Comparison of ENCODE assay signal across 10 cellular contexts in the genomic region with DNA sequence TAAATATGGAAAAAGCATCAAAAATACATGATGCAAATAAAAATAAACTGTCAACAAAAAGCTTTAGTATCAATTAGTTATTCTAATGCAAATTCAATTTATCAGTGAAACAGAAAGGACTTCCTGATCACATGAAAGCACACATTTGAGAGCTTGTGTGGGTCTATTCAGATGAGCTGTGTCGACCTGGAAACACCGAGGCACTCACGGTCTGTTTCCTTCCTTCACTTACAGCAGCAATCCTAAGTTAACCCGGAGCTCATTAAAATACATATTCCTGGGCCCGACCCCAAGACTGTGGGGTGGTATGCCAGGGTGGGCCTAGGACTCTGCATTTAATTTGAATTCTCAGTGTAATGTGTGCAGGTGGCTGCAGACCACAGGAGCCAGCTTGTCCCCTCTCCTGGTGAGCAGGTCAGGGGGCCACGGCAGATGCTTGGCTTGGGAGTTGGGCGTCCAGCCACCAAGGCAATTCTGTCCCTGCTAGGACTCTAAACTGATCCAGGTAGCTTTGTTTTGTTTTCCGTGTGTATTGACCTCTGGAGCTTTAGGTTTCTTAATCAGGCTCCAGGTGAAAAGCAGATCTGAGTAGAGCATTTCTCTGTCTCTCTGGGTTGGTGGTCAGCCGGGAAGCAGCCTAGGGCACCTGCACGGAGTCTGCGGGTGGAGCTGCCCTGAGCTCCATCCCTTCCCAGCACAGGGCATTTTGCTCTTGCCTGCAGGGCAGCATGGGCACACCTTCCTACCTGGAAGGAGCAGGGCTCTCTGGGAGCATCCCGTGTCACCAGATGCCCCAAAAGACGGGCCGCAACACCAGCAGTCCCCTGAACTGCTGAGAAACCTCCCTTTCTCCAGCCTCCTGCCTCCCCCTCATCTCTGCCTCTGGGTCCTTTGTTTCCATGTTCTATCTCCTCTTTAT. TPM values are rescaled to one million over a fixed set of nuclear protein-coding genes. Genes with fewer than 3 reads are reported as not detected.
DNase-seq lines count a peak whose midpoint lies in the region; ATAC-seq and TF ChIP-seq lines count a peak whose summit lies in the region.
"Had no signal": no experiment of that assay in that cellular context is flagged by ENCODE, and none has a peak within 500 bp of the region (broad histone marks: within the 10 kb centered on the region; RNA-seq: fewer than 3 reads in every experiment).

No MANE protein-coding gene starts in this region.

- peaks cover 10% of the 10 kb centered on the region; the same call in 1 of the 2 replicates for H4K20me1 ChIP-seq in DOHH2 (ENCODE audit: control insufficient read depth, insufficient read depth, low read depth, low read length)

- H3K4me1 ChIP-seq in DOHH2 (ENCODE audit: control insufficient read depth, low read length) (peaks cover 76% of the 10 kb centered on the region), lower lobe of right lung (peaks cover 51% of the 10 kb centered on the region), SJCRH30 (no peaks in the 10 kb centered on the region)

- peak overlapping the region; percentile 86 for H3K4me2 ChIP-seq in DOHH2 (ENCODE audit: low read length)

- peak overlapping the region; percentile 95 for H3K4me3 Mint-ChIP-seq in activated T-helper 17 cell treated with anti-CD3 and anti-CD28 coated beads, Interleukin-2, amount 50 U/mL, for 72 hours
- peak overlapping the region; percentile 54 to 84 (median 78) for H3K4me3 Mint-ChIP-seq in naive thymus-derived CD8-positive, alpha-beta T cell

- H3K27ac ChIP-seq in DOHH2 (ENCODE audit: low read depth, low read length) (peak overlapping the region; percentile 74), lower lobe of right lung (no peak overlapping the region), SJCRH30 (no peak overlapping the region)

- H3F3A ChIP-seq in DOHH2 (ENCODE audit: control insufficient read depth, insufficient read depth), result peaks cover 34% of the 10 kb centered on the region

- H3K36me3 Mint-ChIP-seq in activated T-helper 17 cell treated with anti-CD3 and anti-CD28 coated beads, Interleukin-2, amount 50 U/mL, for 72 hours (ENCODE audit: low read depth), result peaks cover 82% of the 10 kb centered on the region
- H3K36me3 Mint-ChIP-seq in naive thymus-derived CD8-positive, alpha-beta T cell, result peaks cover 0 to 40% (median 0%) of the 10 kb centered on the region in 3 donors

- H3K27me3 Mint-ChIP-seq in activated T-helper 17 cell treated with anti-CD3 and anti-CD28 coated beads, Interleukin-2, amount 50 U/mL, for 72 hours, result no peaks in the 10 kb centered on the region
- H3K27me3 Mint-ChIP-seq in naive thymus-derived CD8-positive, alpha-beta T cell, result no peaks in the 10 kb centered on the region

- H3K36me3 ChIP-seq in DOHH2 (ENCODE audit: control insufficient read depth, low read length), result peaks cover 12% of the 10 kb centered on the region
- H3K36me3 ChIP-seq in lower lobe of right lung, result no peaks in the 10 kb centered on the region
- H3K36me3 ChIP-seq in SJCRH30, result no peaks in the 10 kb centered on the region

- no peak for DNase-seq in Jurkat, Clone E6-1 (ENCODE audit: low read depth, low spot score)
- DNase-seq in naive thymus-derived CD8-positive, alpha-beta T cell, result peak in 1 of 10 donors; percentile 15
- DNase-seq in lower lobe of right lung, result no peak
- no peak for DNase-seq in NCI-H146 treated with DMSO at 0.1 percent for 48 hours (lab: John Stamatoyannopoulos, UW; ENCODE audit: unreplicated experiment)
- DNase-seq in SJCRH30, result no peak
- no peak for DNase-seq in T1000 (lab: John Stamatoyannopoulos, UW)
- DNase-seq: DMS 273 treated with DMSO at 0.1 percent for 48 hours, NCI-H187 treated with DMSO at 0.1 percent for 48 hours had no signal

- H3K4me3 ChIP-seq in DOHH2 (ENCODE audit: low read length), result peak overlapping the region; percentile 67
- peak overlapping the region; percentile 21 for H3K4me3 ChIP-seq in Jurkat, Clone E6-1 (ENCODE audit: low read length)
- H3K4me3 ChIP-seq in lower lobe of right lung, result no peak overlapping the region
- H3K4me3 ChIP-seq in SJCRH30, result no peak overlapping the region

- no peaks in the 10 kb centered on the region for H3K9me2 ChIP-seq in DOHH2 (replicated peaks; ENCODE audit: control insufficient read depth, low read length)

- POLR2A ChIA-PET in naive thymus-derived CD8-positive, alpha-beta T cell (lab: Charles Lee), result interaction anchor here (0.6 to 2.6 kb wide), 12 partner anchors 9 to 85 kb away, joined by 3 to 18 read pairs (median 4); a partner anchor contains a TSS

- intact Hi-C loops in lower lobe of right lung (cut with DNase I), result no loop called here

- H3K79me2 ChIP-seq in DOHH2 (ENCODE audit: control insufficient read depth, low read length), result peaks cover 98% of the 10 kb centered on the region

- no peak for ATAC-seq in activated T-helper 17 cell treated with anti-CD3 and anti-CD28 coated beads, Interleukin-2, amount 50 U/mL, for 72 hours (replicated peaks)
- ATAC-seq in naive thymus-derived CD8-positive, alpha-beta T cell, result peak in 1 of 2 donors; percentile 22
- no peak for ATAC-seq in lower lobe of right lung

- H3K27me3 ChIP-seq in DOHH2 (ENCODE audit: control insufficient read depth, low read length), result no peaks in the 10 kb centered on the region
- H3K27me3 ChIP-seq in lower lobe of right lung (ENCODE audit: low read depth), result no peaks in the 10 kb centered on the region
- no peaks in the 10 kb centered on the region for H3K27me3 ChIP-seq in SJCRH30

- H3K9me3 ChIP-seq in DOHH2 (ENCODE audit: control insufficient read depth, insufficient read depth, low read length) (no peaks in the 10 kb centered on the region), lower lobe of right lung (no peaks in the 10 kb centered on the region), SJCRH30 (replicated peaks) (no peaks in the 10 kb centered on the region)

- peak overlapping the region; percentile 93 for H3K27ac Mint-ChIP-seq in activated T-helper 17 cell treated with anti-CD3 and anti-CD28 coated beads, Interleukin-2, amount 50 U/mL, for 72 hours
- peak overlapping the region; percentile 30 to 98 (median 86) for H3K27ac Mint-ChIP-seq in naive thymus-derived CD8-positive, alpha-beta T cell

- H3K9me3 Mint-ChIP-seq in activated T-helper 17 cell treated with anti-CD3 and anti-CD28 coated beads, Interleukin-2, amount 50 U/mL, for 72 hours, result peaks cover 2% of the 10 kb centered on the region
- H3K9me3 Mint-ChIP-seq in naive thymus-derived CD8-positive, alpha-beta T cell, result no peaks in the 10 kb centered on the region

- H3K4me1 Mint-ChIP-seq in activated T-helper 17 cell treated with anti-CD3 and anti-CD28 coated beads, Interleukin-2, amount 50 U/mL, for 72 hours, result peaks cover 75% of the 10 kb centered on the region
- peaks cover 51 to 92% (median 91%) of the 10 kb centered on the region in 4 donors for H3K4me1 Mint-ChIP-seq in naive thymus-derived CD8-positive, alpha-beta T cell

- TF ChIP-seq CTCF in DOHH2 (IDR thresholded peaks at IDR 0.05; ENCODE audit: low read depth, low read length, poor library complexity, severe bottlenecking), result no peak
- TF ChIP-seq CTCF in lower lobe of right lung (IDR thresholded peaks at IDR 0.05), result no peak

RNA-seq across cellular contexts. Expression of a gene that starts 9.0 kb away (rescaled TPM):
- polyA plus RNA-seq in Jurkat, Clone E6-1 (2012; ENCODE audit: insufficient read depth, insufficient read length), result 30.6 TPM
- total RNA-seq in activated T-helper 17 cell treated with anti-CD3 and anti-CD28 coated beads, Interleukin-2, amount 50 U/mL, for 72 hours, result 10 to 100 TPM; 55.7 to 66.5 TPM
- 100 to 1,000 TPM in 1 of 2 experiments, 10 to 100 TPM in 1; 99.9 to 108 TPM for total RNA-seq in naive thymus-derived CD8-positive, alpha-beta T cell
- 100 to 1,000 TPM in 2 of 3 donors, 10 to 100 TPM in 1; 89.2 to 148 (median 105) TPM for polyA plus RNA-seq in naive thymus-derived CD8-positive, alpha-beta T cell
- total RNA-seq in lower lobe of right lung, result 90.6 TPM
- total RNA-seq in SJCRH30 (2014; rRNA removed; shearing (Covaris generic)), result 0.20 TPM in 1 of 2 replicates, not detected in the other

Comparison
In these comparisons a context has a peak if more than half of its experiments do, and no peak if none do; other contexts are left out.
1. H3K4me3 ChIP-seq: peak in DOHH2 (single experiment) and Jurkat, Clone E6-1 (single experiment); none in lower lobe of right lung (single experiment) and SJCRH30 (single experiment).
2. RNA of a gene that starts 9.0 kb away (total RNA-seq): 99.9 to 108 TPM in naive thymus-derived CD8-positive, alpha-beta T cell, 90.6 TPM in lower lobe of right lung (single experiment) and 55.7 to 66.5 TPM in activated T-helper 17 cell treated with anti-CD3 and anti-CD28 coated beads, Interleukin-2, amount 50 U/mL, for 72 hours; 0.20 TPM in SJCRH30; every median in the first group is over 10 times any median in the second.